ENCODE assay signal across 2 cellular contexts in genomic region chr1:213370523-213370922, GRCh38.
TF ChIP-seq lines count a peak whose summit lies in the region.

No MANE protein-coding gene starts in this region.

TF ChIP-seq in HepG2, 621 proteins besides CTCF, POLR2A, EP300 and RAD21 (continued from another document):
- TF ChIP-seq ZMYM3 (CRISPR knock-in tag; IDR thresholded peaks at IDR 0.05) (peak; percentile 67; the same call in 1 of the 2 replicates), ZNF598 (CRISPR knock-in tag; IDR thresholded peaks at IDR 0.05; ENCODE audit: borderline replicate concordance) (no peak), ZNF629 (CRISPR knock-in tag; conservative IDR thresholded peaks at IDR 0.05) (peak; percentile 94), ZNF230 (CRISPR knock-in tag; IDR thresholded peaks at IDR 0.05) (0 out of 2 replicates have a peak, but pooled peaks have one; percentile 32)
- TF ChIP-seq, protein P1, sequence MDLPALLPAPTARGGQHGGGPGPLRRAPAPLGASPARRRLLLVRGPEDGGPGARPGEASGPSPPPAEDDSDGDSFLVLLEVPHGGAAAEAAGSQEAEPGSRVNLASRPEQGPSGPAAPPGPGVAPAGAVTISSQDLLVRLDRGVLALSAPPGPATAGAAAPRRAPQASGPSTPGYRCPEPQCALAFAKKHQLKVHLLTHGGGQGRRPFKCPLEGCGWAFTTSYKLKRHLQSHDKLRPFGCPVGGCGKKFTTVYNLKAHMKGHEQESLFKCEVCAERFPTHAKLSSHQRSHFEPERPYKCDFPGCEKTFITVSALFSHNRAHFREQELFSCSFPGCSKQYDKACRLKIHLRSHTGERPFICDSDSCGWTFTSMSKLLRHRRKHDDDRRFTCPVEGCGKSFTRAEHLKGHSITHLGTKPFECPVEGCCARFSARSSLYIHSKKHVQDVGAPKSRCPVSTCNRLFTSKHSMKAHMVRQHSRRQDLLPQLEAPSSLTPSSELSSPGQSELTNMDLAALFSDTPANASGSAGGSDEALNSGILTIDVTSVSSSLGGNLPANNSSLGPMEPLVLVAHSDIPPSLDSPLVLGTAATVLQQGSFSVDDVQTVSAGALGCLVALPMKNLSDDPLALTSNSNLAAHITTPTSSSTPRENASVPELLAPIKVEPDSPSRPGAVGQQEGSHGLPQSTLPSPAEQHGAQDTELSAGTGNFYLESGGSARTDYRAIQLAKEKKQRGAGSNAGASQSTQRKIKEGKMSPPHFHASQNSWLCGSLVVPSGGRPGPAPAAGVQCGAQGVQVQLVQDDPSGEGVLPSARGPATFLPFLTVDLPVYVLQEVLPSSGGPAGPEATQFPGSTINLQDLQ (CRISPR knock-in tag; IDR thresholded peaks at IDR 0.05) = 0 out of 2 replicates have a peak, but pooled peaks have one; percentile 21

TF ChIP-seq in K562, 482 proteins besides CTCF, POLR2A, EP300 and RAD21:
- TF ChIP-seq ZNF592 (IDR thresholded peaks at IDR 0.05) (no peak), RBM25 (IDR thresholded peaks at IDR 0.05; ENCODE audit: low read depth, low read length, severe bottlenecking) (peak; percentile 69)
